ENCODE assay signal across 11 cellular contexts in the genomic region with DNA sequence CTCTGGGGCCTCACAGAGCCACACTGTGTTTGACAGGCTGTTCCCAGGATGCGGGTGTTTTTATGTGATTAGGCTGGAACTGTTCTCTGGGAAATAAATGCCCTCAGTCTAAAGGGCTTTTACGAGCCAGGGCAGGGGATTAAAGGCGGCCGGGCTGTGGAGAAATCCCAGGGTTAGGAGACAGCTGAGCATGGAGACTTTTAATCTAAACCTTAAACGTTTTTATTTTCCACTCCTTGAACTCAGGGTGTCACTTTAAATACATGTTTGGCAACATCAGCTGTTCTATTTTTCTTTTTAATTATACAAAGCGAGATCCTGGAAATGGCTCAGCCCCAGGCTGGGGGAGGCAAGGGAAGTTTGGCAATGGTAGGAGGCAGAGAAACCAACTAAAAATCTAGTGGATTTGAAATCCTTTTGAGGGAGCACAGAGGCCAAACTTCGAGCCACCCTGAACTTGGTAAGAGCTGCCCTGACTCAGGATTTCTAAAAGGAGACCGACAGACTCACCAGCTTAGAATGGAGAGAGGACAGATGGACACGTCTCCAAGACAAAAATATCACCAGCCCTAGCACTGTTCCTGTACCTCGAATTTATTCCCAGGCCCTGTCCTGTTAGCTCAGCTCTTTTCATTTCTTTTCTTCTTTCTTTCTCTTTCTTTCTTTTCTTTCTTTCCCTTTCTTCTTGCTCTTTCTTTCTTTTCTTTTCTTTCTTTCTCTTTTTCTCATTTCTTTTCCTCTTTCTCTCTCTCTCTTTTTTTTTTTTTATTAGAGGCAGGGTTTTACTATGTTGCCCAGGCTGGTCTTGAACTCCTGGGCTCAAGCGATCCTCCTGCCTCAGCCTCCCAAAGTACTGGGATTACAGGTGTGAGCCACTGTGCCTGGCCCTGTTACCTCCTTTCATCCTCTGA. TPM values are rescaled to one million over a fixed set of nuclear protein-coding genes. Genes with fewer than 3 reads are reported as not detected.
DNase-seq lines count a peak whose midpoint lies in the region; ATAC-seq and TF ChIP-seq lines count a peak whose summit lies in the region.
"Had no signal": no experiment of that assay in that cellular context is flagged by ENCODE, and none has a peak within 500 bp of the region (broad histone marks: within the 10 kb centered on the region; RNA-seq: fewer than 3 reads in every experiment).

No MANE protein-coding gene starts in this region.

- POLR2A ChIA-PET in activated CD8-positive, alpha-beta T cell treated with anti-CD3 and anti-CD28 coated beads for 36 hours (lab: Charles Lee): interaction anchor here (0.6 kb wide), 1 partner anchor 20 kb away, joined by 3 read pairs; no protein-coding TSS in a partner anchor
- POLR2A ChIA-PET in activated CD8-positive, alpha-beta T cell treated with anti-CD3 and anti-CD28 coated beads, Interleukin-2, amount 10 ng/mL, durations not matched to agents 7 days and 5 days (lab: Charles Lee): interaction anchor here (1.4 kb wide), 1 partner anchor 8 kb away, joined by 3 read pairs; no protein-coding TSS in a partner anchor

- peak; percentile 29 for TF ChIP-seq CTCF in activated CD8-positive, alpha-beta T cell treated with anti-CD3 and anti-CD28 coated beads for 36 hours (IDR thresholded peaks at IDR 0.05)

- no peak overlapping the region for H3K4me3 Mint-ChIP-seq in activated CD8-positive, alpha-beta T cell treated with anti-CD3 and anti-CD28 coated beads for 36 hours
- H3K4me3 Mint-ChIP-seq in activated CD8-positive, alpha-beta T cell treated with anti-CD3 and anti-CD28 coated beads, Interleukin-2, amount 10 ng/mL, durations not matched to agents 7 days and 5 days: no peak overlapping the region
- H3K4me3 Mint-ChIP-seq in dendritic cell treated with granulocyte-macrophage colony-stimulating factor and Interleukin-4, amounts not matched to agents 40 ng/mL and 50 ng/mL, for 4 days: no peak overlapping the region

- H3K27ac ChIP-seq in urinary bladder (ENCODE audit: low read depth): peak overlapping the region; percentile 64

- H3K36me3 Mint-ChIP-seq in activated CD8-positive, alpha-beta T cell treated with anti-CD3 and anti-CD28 coated beads for 36 hours (ENCODE audit: low read depth): no peaks in the 10 kb centered on the region
- no peaks in the 10 kb centered on the region for H3K36me3 Mint-ChIP-seq in activated CD8-positive, alpha-beta T cell treated with anti-CD3 and anti-CD28 coated beads, Interleukin-2, amount 10 ng/mL, durations not matched to agents 7 days and 5 days (ENCODE audit: low read depth)
- no peaks in the 10 kb centered on the region for H3K36me3 Mint-ChIP-seq in dendritic cell treated with granulocyte-macrophage colony-stimulating factor and Interleukin-4, amounts not matched to agents 40 ng/mL and 50 ng/mL, for 4 days (ENCODE audit: low read depth)

- H3K4me3 ChIP-seq in urinary bladder (ENCODE audit: low read depth, low read length): no peak overlapping the region

- H3K4me1 Mint-ChIP-seq in activated CD8-positive, alpha-beta T cell treated with anti-CD3 and anti-CD28 coated beads for 36 hours (ENCODE audit: low read depth): no peaks in the 10 kb centered on the region
- peaks cover 11% of the 10 kb centered on the region for H3K4me1 Mint-ChIP-seq in activated CD8-positive, alpha-beta T cell treated with anti-CD3 and anti-CD28 coated beads, Interleukin-2, amount 10 ng/mL, durations not matched to agents 7 days and 5 days (ENCODE audit: low read depth)
- peaks cover 28% of the 10 kb centered on the region for H3K4me1 Mint-ChIP-seq in dendritic cell treated with granulocyte-macrophage colony-stimulating factor and Interleukin-4, amounts not matched to agents 40 ng/mL and 50 ng/mL, for 4 days (ENCODE audit: low read depth)

- CTCF ChIA-PET in activated CD8-positive, alpha-beta T cell treated with anti-CD3 and anti-CD28 coated beads for 36 hours (lab: Charles Lee): interaction anchor here (1.1 to 1.2 kb wide), 3 partner anchors 58 to 72 kb away, joined by 3 to 4 read pairs (median 3); no protein-coding TSS in a partner anchor
- CTCF ChIA-PET in activated CD8-positive, alpha-beta T cell treated with anti-CD3 and anti-CD28 coated beads, Interleukin-2, amount 10 ng/mL, durations not matched to agents 7 days and 5 days (lab: Charles Lee): interaction anchor here (1.0 to 1.5 kb wide), 3 partner anchors 8 to 58 kb away, joined by 4 to 5 read pairs (median 5); no protein-coding TSS in a partner anchor

- no peaks in the 10 kb centered on the region for H3K36me3 ChIP-seq in urinary bladder (ENCODE audit: insufficient read depth)

- DNase-seq in activated CD8-positive, alpha-beta T cell treated with anti-CD3 and anti-CD28 coated beads for 36 hours: no peak
- DNase-seq in activated CD8-positive, alpha-beta T cell treated with anti-CD3 and anti-CD28 coated beads, Interleukin-2, amount 10 ng/mL, durations not matched to agents 7 days and 5 days: no peak
- DNase-seq in myocyte (ENCODE audit: low read depth) (peak; percentile 94), foreskin melanocyte (no peak), dermis blood vessel endothelial cell (no peak), RPMI8226 (no peak)
- DNase-seq: ACHN; effector CD8-positive, alpha-beta T cell; NCI-H2171 treated with DMSO at 0.1 percent for 48 hours had no signal

- no peaks in the 10 kb centered on the region for H3K4me1 ChIP-seq in urinary bladder (ENCODE audit: insufficient read depth)

- no peak for ATAC-seq in activated CD8-positive, alpha-beta T cell treated with anti-CD3 and anti-CD28 coated beads for 36 hours
- no peak for ATAC-seq in activated CD8-positive, alpha-beta T cell treated with anti-CD3 and anti-CD28 coated beads, Interleukin-2, amount 10 ng/mL, durations not matched to agents 7 days and 5 days

- intact Hi-C loops in activated CD8-positive, alpha-beta T cell treated with anti-CD3 and anti-CD28 coated beads for 36 hours (cut with micrococcal nuclease): no loop called here
- intact Hi-C loops in dendritic cell treated with granulocyte-macrophage colony-stimulating factor and Interleukin-4, amounts not matched to agents 40 ng/mL and 50 ng/mL, for 4 days (cut with micrococcal nuclease): no loop called here

- WGBS in urinary bladder: 24% methylated on average over 11 of the region's 11 CpGs

- H3K27ac Mint-ChIP-seq in activated CD8-positive, alpha-beta T cell treated with anti-CD3 and anti-CD28 coated beads for 36 hours: no peak overlapping the region
- no peak overlapping the region for H3K27ac Mint-ChIP-seq in activated CD8-positive, alpha-beta T cell treated with anti-CD3 and anti-CD28 coated beads, Interleukin-2, amount 10 ng/mL, durations not matched to agents 7 days and 5 days
- peak overlapping the region; percentile 57 for H3K27ac Mint-ChIP-seq in dendritic cell treated with granulocyte-macrophage colony-stimulating factor and Interleukin-4, amounts not matched to agents 40 ng/mL and 50 ng/mL, for 4 days

- no peaks in the 10 kb centered on the region for H3K9me3 Mint-ChIP-seq in activated CD8-positive, alpha-beta T cell treated with anti-CD3 and anti-CD28 coated beads for 36 hours
- no peaks in the 10 kb centered on the region for H3K9me3 Mint-ChIP-seq in activated CD8-positive, alpha-beta T cell treated with anti-CD3 and anti-CD28 coated beads, Interleukin-2, amount 10 ng/mL, durations not matched to agents 7 days and 5 days (ENCODE audit: insufficient read depth)
- peaks cover 9% of the 10 kb centered on the region for H3K9me3 Mint-ChIP-seq in dendritic cell treated with granulocyte-macrophage colony-stimulating factor and Interleukin-4, amounts not matched to agents 40 ng/mL and 50 ng/mL, for 4 days

- H3K27me3 Mint-ChIP-seq in activated CD8-positive, alpha-beta T cell treated with anti-CD3 and anti-CD28 coated beads for 36 hours: no peaks in the 10 kb centered on the region
- H3K27me3 Mint-ChIP-seq in activated CD8-positive, alpha-beta T cell treated with anti-CD3 and anti-CD28 coated beads, Interleukin-2, amount 10 ng/mL, durations not matched to agents 7 days and 5 days (ENCODE audit: low read depth): no peaks in the 10 kb centered on the region
- H3K27me3 Mint-ChIP-seq in dendritic cell treated with granulocyte-macrophage colony-stimulating factor and Interleukin-4, amounts not matched to agents 40 ng/mL and 50 ng/mL, for 4 days: peaks cover 19% of the 10 kb centered on the region

RNA-seq across cellular contexts. Expression of a gene that starts 15.8 kb away (rescaled TPM):
- total RNA-seq in activated CD8-positive, alpha-beta T cell treated with anti-CD3 and anti-CD28 coated beads for 36 hours: 10 to 100 TPM; 37.0 to 38.1 TPM
- total RNA-seq in activated CD8-positive, alpha-beta T cell treated with anti-CD3 and anti-CD28 coated beads, Interleukin-2, amount 10 ng/mL, durations not matched to agents 7 days and 5 days: 10 to 100 TPM; 67.4 to 69.6 TPM
- total RNA-seq in myocyte: 16.7 and 27.7 TPM in 2 replicates
- 13.9 TPM for polyA plus RNA-seq in myocyte (2012)
- total RNA-seq in urinary bladder: 5.9 TPM
- 31.3 TPM for polyA plus RNA-seq in urinary bladder
- 20.3 and 35.2 TPM in 2 replicates for total RNA-seq in dermis blood vessel endothelial cell

RNA-seq across cellular contexts. Expression of a gene that starts 29.7 kb away (rescaled TPM):
- 10 to 100 TPM; 61.0 to 61.7 TPM for total RNA-seq in activated CD8-positive, alpha-beta T cell treated with anti-CD3 and anti-CD28 coated beads for 36 hours
- 10 to 100 TPM; 76.1 to 76.6 TPM for total RNA-seq in activated CD8-positive, alpha-beta T cell treated with anti-CD3 and anti-CD28 coated beads, Interleukin-2, amount 10 ng/mL, durations not matched to agents 7 days and 5 days
- total RNA-seq in myocyte (22.0 and 32.4 TPM in 2 replicates), urinary bladder (23.3 TPM), dermis blood vessel endothelial cell (29.4 and 32.0 TPM in 2 replicates)
- 12.2 TPM for polyA plus RNA-seq in myocyte (2012)
- polyA plus RNA-seq in urinary bladder: 18.7 TPM

RNA-seq across cellular contexts. Expression of a gene that starts 59.0 kb away (rescaled TPM):
- 1 to 10 TPM in 1 of 2 experiments, under 1 TPM in 1; 0.51 to 1.1 TPM for total RNA-seq in activated CD8-positive, alpha-beta T cell treated with anti-CD3 and anti-CD28 coated beads for 36 hours
- total RNA-seq in activated CD8-positive, alpha-beta T cell treated with anti-CD3 and anti-CD28 coated beads, Interleukin-2, amount 10 ng/mL, durations not matched to agents 7 days and 5 days: under 1 TPM; 0.26 to 0.37 TPM
- total RNA-seq in myocyte (not detected in 2 replicates), urinary bladder (0.16 TPM), dermis blood vessel endothelial cell (0.28 TPM in 1 of 2 replicates, not detected in the other)
- 0.44 TPM for polyA plus RNA-seq in myocyte (2012)
- 0.34 TPM for polyA plus RNA-seq in urinary bladder
